In genomic region chr12:46217686-46218508, GRCh38 we compare ENCODE assay signal across 8 cellular contexts. TPM values are rescaled to one million over a fixed set of nuclear protein-coding genes. Genes with fewer than 3 reads are reported as not detected.
DNase-seq lines count a peak whose midpoint lies in the region; ATAC-seq, FAIRE-seq and TF ChIP-seq lines count a peak whose summit lies in the region.

No MANE protein-coding gene starts in this region.

- no peak for FAIRE-seq in frontal cortex (lab: Jason Lieb, UNC)

- CTCF ChIA-PET in Calu3 (lab: Charles Lee), result no interaction called here

- DNase-seq in Calu3, result no peak
- peak; percentile 55 for DNase-seq in UCSD-AML1 (lab: John Stamatoyannopoulos, UW; ENCODE audit: unreplicated experiment)
- no peak for DNase-seq in mesothelial cell of epicardium (ENCODE audit: low spot score in 2 of 2, unreplicated experiment in 2 of 2)
- DNase-seq in GM03348 (ENCODE audit: low spot score), result no peak
- no peak for DNase-seq in frontal cortex (ENCODE audit: low spot score in 2 of 2)
- DNase-seq in ureter (ENCODE audit: low spot score), result no peak

- H3K4me1 Mint-ChIP-seq in Calu3 (ENCODE audit: low read depth, unreplicated experiment) (peaks cover 53% of the 10 kb centered on the region), mesothelial cell of epicardium (peaks cover 49% of the 10 kb centered on the region)

- H3K27ac Mint-ChIP-seq in Calu3 (ENCODE audit: unreplicated experiment) (peak overlapping the region; percentile 75), mesothelial cell of epicardium (peak overlapping the region; percentile 71)

- H3K36me3 Mint-ChIP-seq in Calu3 (ENCODE audit: insufficient read depth, unreplicated experiment), result peaks cover 38% of the 10 kb centered on the region
- peaks cover 12% of the 10 kb centered on the region for H3K36me3 Mint-ChIP-seq in mesothelial cell of epicardium

- TF ChIP-seq CTCF in Calu3 (IDR thresholded peaks at IDR 0.05; ENCODE audit: unreplicated experiment), result no peak
- no peak for TF ChIP-seq CTCF in mesothelial cell of epicardium (IDR thresholded peaks at IDR 0.05; ENCODE audit: unreplicated experiment)

- no TSS peak for BruUV-seq in Calu3 (replicated peaks; lab: Mats Ljungman, UMichigan)

- H3K27me3 Mint-ChIP-seq in Calu3 (ENCODE audit: unreplicated experiment) (no peaks in the 10 kb centered on the region), mesothelial cell of epicardium (ENCODE audit: low read depth) (no peaks in the 10 kb centered on the region)

- H3K4me3 Mint-ChIP-seq in Calu3 (ENCODE audit: low read depth, unreplicated experiment), result peak overlapping the region; percentile 52
- H3K4me3 Mint-ChIP-seq in mesothelial cell of epicardium, result no peak overlapping the region

- ATAC-seq in GM19438 (IDR thresholded peaks at IDR 0.05; ENCODE audit: low read depth, unreplicated experiment) (peak; percentile 59), HG03432 (IDR thresholded peaks at IDR 0.05; ENCODE audit: unreplicated experiment) (peak; percentile 69)

- H3K9me3 Mint-ChIP-seq in Calu3 (ENCODE audit: low read depth, unreplicated experiment) (no peaks in the 10 kb centered on the region), mesothelial cell of epicardium (no peaks in the 10 kb centered on the region)

- intact Hi-C loops in Calu3 (cut with micrococcal nuclease; ENCODE audit: unreplicated experiment), result no loop called here

RNA-seq across cellular contexts. Expression of gene SLC38A1, which starts 50.9 kb away (rescaled TPM):
- total RNA-seq in Calu3 (2022) (113 and 132 TPM in 2 replicates), mesothelial cell of epicardium (114 to 116 TPM (median 114 TPM) in 3 replicates), frontal cortex (269 TPM), ureter (213 TPM)
